ENCODE assay signal across 11 cellular contexts in genomic region chr4:10123227-10124101, GRCh38. TPM values are rescaled to one million over a fixed set of nuclear protein-coding genes. Genes with fewer than 3 reads are reported as not detected.
DNase-seq lines count a peak whose midpoint lies in the region; ATAC-seq and TF ChIP-seq lines count a peak whose summit lies in the region.
"Had no signal": no experiment of that assay in that cellular context is flagged by ENCODE, and none has a peak within 500 bp of the region (broad histone marks: within the 10 kb centered on the region; RNA-seq: fewer than 3 reads in every experiment).

No MANE protein-coding gene starts in this region.

- H3K27ac Mint-ChIP-seq in activated CD8-positive, alpha-beta T cell treated with anti-CD3 and anti-CD28 coated beads for 36 hours: peak overlapping the region; percentile 72
- H3K27ac Mint-ChIP-seq in stimulated activated naive CD8-positive, alpha-beta T cell treated with anti-CD3 and anti-CD28 coated beads, Interleukin-15, amount 100 ng/mL, for 72 hours: peak overlapping the region; percentile 83 to 92

- ATAC-seq in activated CD8-positive, alpha-beta T cell treated with anti-CD3 and anti-CD28 coated beads for 36 hours: peak; percentile 76
- ATAC-seq in stimulated activated naive CD8-positive, alpha-beta T cell treated with anti-CD3 and anti-CD28 coated beads, Interleukin-15, amount 100 ng/mL, for 72 hours: peak; percentile 81

- TF ChIP-seq CTCF in activated CD8-positive, alpha-beta T cell treated with anti-CD3 and anti-CD28 coated beads for 36 hours (IDR thresholded peaks at IDR 0.05): no peak

- H3K4me3 Mint-ChIP-seq in activated CD8-positive, alpha-beta T cell treated with anti-CD3 and anti-CD28 coated beads for 36 hours: no peak overlapping the region
- peak overlapping the region; percentile 36 to 45 for H3K4me3 Mint-ChIP-seq in stimulated activated naive CD8-positive, alpha-beta T cell treated with anti-CD3 and anti-CD28 coated beads, Interleukin-15, amount 100 ng/mL, for 72 hours
- H3K4me3 Mint-ChIP-seq: CD8-positive, alpha-beta memory T cell had no signal

- CTCF ChIA-PET in activated CD8-positive, alpha-beta T cell treated with anti-CD3 and anti-CD28 coated beads for 36 hours (lab: Charles Lee): interaction anchor here (0.7 to 1.4 kb wide), 4 partner anchors 27 to 338 kb away, joined by 3 to 5 read pairs (median 4); no protein-coding TSS in a partner anchor

- H3K27me3 Mint-ChIP-seq in activated CD8-positive, alpha-beta T cell treated with anti-CD3 and anti-CD28 coated beads for 36 hours: no peaks in the 10 kb centered on the region
- H3K27me3 Mint-ChIP-seq in stimulated activated naive CD8-positive, alpha-beta T cell treated with anti-CD3 and anti-CD28 coated beads, Interleukin-15, amount 100 ng/mL, for 72 hours: no peaks in the 10 kb centered on the region

- DNase-seq in activated CD8-positive, alpha-beta memory T cell treated with anti-CD3 and anti-CD28 coated beads for 24 hours: peak; percentile 68
- DNase-seq in activated CD8-positive, alpha-beta memory T cell treated with anti-CD3 and anti-CD28 coated beads, Interleukin-2, amount 50 U/mL, for 48 hours: no peak
- DNase-seq in activated CD8-positive, alpha-beta T cell treated with anti-CD3 and anti-CD28 coated beads for 36 hours: peak; percentile 51
- peak; percentile 74 for DNase-seq in hepatic stellate cell (ENCODE audit: low spot score)
- peak in 1 of 2 donors; percentile 55 for DNase-seq in stimulated activated naive CD8-positive, alpha-beta T cell treated with anti-CD3 and anti-CD28 coated beads, Interleukin-15, amount 100 ng/mL, for 72 hours
- DNase-seq in KG1 (lab: John Stamatoyannopoulos, UW): no peak
- no peak for DNase-seq in Ammon's horn (ENCODE audit: low spot score)
- DNase-seq in NCI-H526 treated with DMSO at 0.1 percent for 48 hours (lab: John Stamatoyannopoulos, UW): no peak
- DNase-seq: islet precursor cell, NCI-H2029 had no signal

- peaks cover 58% of the 10 kb centered on the region for H3K4me1 Mint-ChIP-seq in activated CD8-positive, alpha-beta T cell treated with anti-CD3 and anti-CD28 coated beads for 36 hours (ENCODE audit: low read depth)
- peaks cover 67% of the 10 kb centered on the region for H3K4me1 Mint-ChIP-seq in stimulated activated naive CD8-positive, alpha-beta T cell treated with anti-CD3 and anti-CD28 coated beads, Interleukin-15, amount 100 ng/mL, for 72 hours

- no peaks in the 10 kb centered on the region for H3K36me3 Mint-ChIP-seq in activated CD8-positive, alpha-beta T cell treated with anti-CD3 and anti-CD28 coated beads for 36 hours (ENCODE audit: low read depth)
- H3K36me3 Mint-ChIP-seq: CD8-positive, alpha-beta memory T cell had no signal

- intact Hi-C loops in activated CD8-positive, alpha-beta T cell treated with anti-CD3 and anti-CD28 coated beads for 36 hours (cut with micrococcal nuclease): loop anchor here (5.0 kb wide), 1 partner anchor 59 kb away; no protein-coding TSS in a partner anchor

- POLR2A ChIA-PET in activated CD8-positive, alpha-beta T cell treated with anti-CD3 and anti-CD28 coated beads for 36 hours (lab: Charles Lee): interaction anchor here (1.0 to 9.4 kb wide), 3 partner anchors 17 to 28 kb away, joined by 3 to 139 read pairs (median 6); no protein-coding TSS in a partner anchor

- no peaks in the 10 kb centered on the region for H3K9me3 Mint-ChIP-seq in activated CD8-positive, alpha-beta T cell treated with anti-CD3 and anti-CD28 coated beads for 36 hours
- H3K9me3 Mint-ChIP-seq in stimulated activated naive CD8-positive, alpha-beta T cell treated with anti-CD3 and anti-CD28 coated beads, Interleukin-15, amount 100 ng/mL, for 72 hours: no peaks in the 10 kb centered on the region
- H3K9me3 Mint-ChIP-seq: CD8-positive, alpha-beta memory T cell had no signal

RNA-seq across cellular contexts. Expression of gene WDR1, which starts 6.9 kb away (rescaled TPM):
- total RNA-seq in activated CD8-positive, alpha-beta T cell treated with anti-CD3 and anti-CD28 coated beads for 36 hours: 100 to 1,000 TPM; 390 to 393 TPM

Comparison
In these comparisons a context has a peak if more than half of its experiments do, and no peak if none do; other contexts are left out.
1. DNase-seq: peak in activated CD8-positive, alpha-beta memory T cell treated with anti-CD3 and anti-CD28 coated beads for 24 hours (single experiment), activated CD8-positive, alpha-beta T cell treated with anti-CD3 and anti-CD28 coated beads for 36 hours (single experiment) and hepatic stellate cell (single experiment); none in activated CD8-positive, alpha-beta memory T cell treated with anti-CD3 and anti-CD28 coated beads, Interleukin-2, amount 50 U/mL, for 48 hours (single experiment), KG1 (single experiment), Ammon's horn (single experiment) and NCI-H526 treated with DMSO at 0.1 percent for 48 hours (single experiment).